1 cellular context compared by ENCODE assay signal in genomic region chr6:15264412-15264811, GRCh38.
TF ChIP-seq lines count a peak whose summit lies in the region.

No MANE protein-coding gene starts in this region.

TF ChIP-seq in GM12878, 131 proteins besides CTCF, POLR2A, EP300 and RAD21:
- TF ChIP-seq KLF5 (IDR thresholded peaks at IDR 0.05; ENCODE audit: partially characterized antibody) (no peak), YY1 (IDR thresholded peaks at IDR 0.05; ENCODE audit: low read depth, low read length) (no peak), HCFC1 (IDR thresholded peaks at IDR 0.05; ENCODE audit: low read length) (no peak), SREBF1 (IDR thresholded peaks at IDR 0.05; ENCODE audit: low read length) (no peak), SPI1 (IDR thresholded peaks at IDR 0.05; ENCODE audit: borderline replicate concordance, insufficient read depth, low read depth, low read length) (no peak), HDAC6 (IDR thresholded peaks at IDR 0.05; ENCODE audit: unreplicated experiment) (no peak), DPF2 (IDR thresholded peaks at IDR 0.05) (no peak), NR2C1 (IDR thresholded peaks at IDR 0.05) (no peak), FOXM1 (IDR thresholded peaks at IDR 0.05; ENCODE audit: low read depth, low read length) (no peak), NR2F1 (conservative IDR thresholded peaks at IDR 0.05) (no peak)
